Comparison of ENCODE assay signal across 34 cellular contexts in the genomic region with DNA sequence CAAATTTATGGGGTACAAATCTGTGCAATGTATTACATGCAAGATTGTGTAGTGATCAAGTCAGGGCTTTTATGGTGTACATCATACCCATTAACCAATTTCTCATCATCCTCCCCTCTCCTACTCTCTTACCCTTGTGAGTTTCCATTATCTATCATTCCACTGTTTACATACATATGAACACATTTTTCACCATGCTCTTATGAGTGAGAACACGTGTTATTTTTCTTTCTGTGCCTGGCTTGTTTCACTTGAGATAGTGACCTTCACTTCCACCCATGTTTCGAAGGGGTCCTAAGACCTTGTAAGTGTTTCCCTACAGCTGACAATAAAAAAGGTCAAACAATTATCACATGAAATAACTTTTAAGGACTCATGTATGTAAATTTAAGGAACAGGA.
"Had no signal": no experiment of that assay in that cellular context is flagged by ENCODE, and none has a peak within 500 bp of the region (broad histone marks: within the 10 kb centered on the region; RNA-seq: fewer than 3 reads in every experiment).

No MANE protein-coding gene starts in this region.

- H3K4me1 ChIP-seq: adrenal gland, ascending aorta, body of pancreas, breast epithelium had no signal

- H3K27me3 ChIP-seq: adrenal gland, ascending aorta, body of pancreas, brain microvascular endothelial cell, breast epithelium, cardiac muscle cell had no signal

- FAIRE-seq: astrocyte, bronchial epithelial cell had no signal

- H3K9me3 ChIP-seq: adrenal gland, ascending aorta, body of pancreas, breast epithelium had no signal

- H3K4me3 ChIP-seq: adrenal gland, ascending aorta, body of pancreas, breast epithelium, cardiac muscle cell had no signal

- H3K27ac ChIP-seq: adrenal gland, ascending aorta, body of pancreas, brain microvascular endothelial cell, breast epithelium, cardiac muscle cell had no signal

- H3K36me3 ChIP-seq: adrenal gland, ascending aorta, brain microvascular endothelial cell, breast epithelium, cardiac muscle cell had no signal

- DNase-seq: activated effector memory CD4-positive, alpha-beta T cell treated with anti-CD3 and anti-CD28 coated beads, Interleukin-2, amount 50 U/mL, for 16 hours; activated effector memory CD4-positive, alpha-beta T cell treated with Interleukin-2 at 50 U/mL for 16 hours; activated gamma-delta T cell; activated gamma-delta T cell treated with Interleukin-2 at 50 U/mL for 16 hours; activated naive CD4-positive, alpha-beta T cell; activated naive CD4-positive, alpha-beta T cell treated with anti-CD3 and anti-CD28 coated beads for 36 hours; activated naive CD4-positive, alpha-beta T cell treated with anti-CD3 and anti-CD28 coated beads, Interleukin-2, amount 10 ng/mL, durations not matched to agents 7 days and 5 days; activated naive CD4-positive, alpha-beta T cell treated with anti-CD3 and anti-CD28 coated beads, Interleukin-2, amount 50 U/mL, for 16 hours; activated naive CD4-positive, alpha-beta T cell treated with Interleukin-2 at 50 U/mL for 16 hours; activated naive CD8-positive, alpha-beta T cell treated with anti-CD3 and anti-CD28 coated beads for 36 hours; activated naive CD8-positive, alpha-beta T cell treated with anti-CD3 and anti-CD28 coated beads, Interleukin-2, amount 10 ng/mL, durations not matched to agents 7 days and 5 days; activated naive CD8-positive, alpha-beta T cell treated with anti-CD3 and anti-CD28 coated beads, Interleukin-2, amount 50 U/mL, for 24 hours; activated T-cell treated with anti-CD3 and anti-CD28 coated beads, Interleukin-2, amount 50 U/mL, for 1 hour; activated T-cell treated with anti-CD3 and anti-CD28 coated beads, Interleukin-2, amount 50 U/mL, for 24 hours; activated T-cell treated with anti-CD3 and anti-CD28 coated beads, Interleukin-2, amount 50 U/mL, for 4 hours; activated T-cell treated with anti-CD3 and anti-CD28 coated beads, Interleukin-2, amount 50 U/mL, for 48 hours; activated T-cell treated with anti-CD3 and anti-CD28 coated beads, Interleukin-2, amount 50 U/mL, for 72 hours; adrenal gland; amniotic stem cell; amygdala; anterior cingulate cortex; aorta; body of pancreas; brain microvascular endothelial cell; caudate nucleus; central memory CD4-positive, alpha-beta T cell; cerebellar nuclear complex had no signal

- ATAC-seq: activated naive CD4-positive, alpha-beta T cell treated with anti-CD3 and anti-CD28 coated beads, Interleukin-2, amount 50 U/mL, for 72 hours; activated naive CD8-positive, alpha-beta T cell treated with anti-CD3 and anti-CD28 coated beads, Interleukin-2, amount 50 U/mL, for 24 hours; activated T-cell treated with anti-CD3 and anti-CD28 coated beads, Interleukin-2, amount 50 U/mL, for 4 hours; activated T-cell treated with anti-CD3 and anti-CD28 coated beads, Interleukin-2, amount 50 U/mL, for 72 hours; activated T-helper 17 cell treated with anti-CD3 and anti-CD28 coated beads, Interleukin-2, amount 50 U/mL, for 72 hours; body of pancreas had no signal
